In genomic region chr1:53065391-53065790, GRCh38 we compare ENCODE assay signal across 21 cellular contexts. TPM values are rescaled to one million over a fixed set of nuclear protein-coding genes. Genes with fewer than 3 reads are reported as not detected.
"Had no signal": no experiment of that assay in that cellular context is flagged by ENCODE, and none has a peak within 500 bp of the region (broad histone marks: within the 10 kb centered on the region; RNA-seq: fewer than 3 reads in every experiment).

No MANE protein-coding gene starts in this region.

- H3K4me3 Mint-ChIP-seq: activated CD4-positive, alpha-beta memory T cell treated with anti-CD3 and anti-CD28 coated beads for 36 hours; activated CD4-positive, alpha-beta T cell treated with anti-CD3 and anti-CD28 coated beads for 36 hours; activated naive CD8-positive, alpha-beta T cell; activated T-cell treated with anti-CD3 and anti-CD28 coated beads, Interleukin-2, amount 50 U/mL, for 72 hours; central memory CD8-positive, alpha-beta T cell; T-helper 17 cell had no signal

- H3K4me3 ChIP-seq: body of pancreas, lung, suprapubic skin had no signal

- H3K9me3 Mint-ChIP-seq: activated CD4-positive, alpha-beta memory T cell treated with anti-CD3 and anti-CD28 coated beads for 36 hours; activated T-cell treated with anti-CD3 and anti-CD28 coated beads, Interleukin-2, amount 50 U/mL, for 72 hours; central memory CD8-positive, alpha-beta T cell; naive B cell had no signal

- H3K36me3 Mint-ChIP-seq: activated CD4-positive, alpha-beta memory T cell treated with anti-CD3 and anti-CD28 coated beads for 36 hours; activated naive CD8-positive, alpha-beta T cell; naive B cell had no signal

- H3K27ac ChIP-seq: body of pancreas, foreskin keratinocyte, neutrophil, suprapubic skin, WERI-Rb-1 had no signal

- DNase-seq: activated CD4-positive, alpha-beta memory T cell treated with anti-CD3 and anti-CD28 coated beads for 36 hours; activated CD4-positive, alpha-beta T cell treated with anti-CD3 and anti-CD28 coated beads for 36 hours; activated gamma-delta T cell treated with Interleukin-2 at 50 U/mL for 16 hours; activated T-cell treated with anti-CD3 and anti-CD28 coated beads, Interleukin-2, amount 50 U/mL, for 72 hours; amygdala; body of pancreas; effector CD8-positive, alpha-beta T cell; foreskin keratinocyte; kidney glomerular epithelial cell; naive B cell; small intestine; stimulated activated CD4-positive, alpha-beta T cell treated with anti-CD3 and anti-CD28 coated beads, Interleukin-4, amount 100 ng/mL, for 24 hours; stimulated activated naive CD4-positive, alpha-beta T cell treated with Interleukin-2 at 50 U/mL for 16 hours; T-helper 17 cell; trophoblast cell; WERI-Rb-1 had no signal

- H3K4me1 ChIP-seq: foreskin keratinocyte had no signal

- FAIRE-seq: small intestine had no signal

- H3K27ac Mint-ChIP-seq: activated CD4-positive, alpha-beta memory T cell treated with anti-CD3 and anti-CD28 coated beads for 36 hours; activated CD4-positive, alpha-beta T cell treated with anti-CD3 and anti-CD28 coated beads for 36 hours; activated naive CD8-positive, alpha-beta T cell; activated T-cell treated with anti-CD3 and anti-CD28 coated beads, Interleukin-2, amount 50 U/mL, for 72 hours; naive B cell; T-helper 17 cell had no signal

- ATAC-seq: activated CD4-positive, alpha-beta T cell treated with anti-CD3 and anti-CD28 coated beads for 36 hours; activated T-cell treated with anti-CD3 and anti-CD28 coated beads, Interleukin-2, amount 50 U/mL, for 72 hours; body of pancreas; foreskin keratinocyte; T-helper 17 cell had no signal

- H3K9me3 ChIP-seq: body of pancreas, neutrophil, suprapubic skin had no signal

- H3K36me3 ChIP-seq: neutrophil, suprapubic skin, WERI-Rb-1 had no signal

RNA-seq across cellular contexts. Expression of gene PODN, which starts 3.4 kb away (rescaled TPM):
- total RNA-seq: activated CD4-positive, alpha-beta memory T cell treated with anti-CD3 and anti-CD28 coated beads for 36 hours; activated CD4-positive, alpha-beta T cell treated with anti-CD3 and anti-CD28 coated beads for 36 hours; activated T-cell treated with anti-CD3 and anti-CD28 coated beads, Interleukin-2, amount 50 U/mL, for 72 hours; foreskin keratinocyte; T-helper 17 cell had no signal
- polyA plus RNA-seq: foreskin keratinocyte had no signal
